In genomic region chr5:150323092-150323491, GRCh38 we compare ENCODE assay signal across 29 cellular contexts. TPM values are rescaled to one million over a fixed set of nuclear protein-coding genes. Genes with fewer than 3 reads are reported as not detected.
A peak's percentile ranks its signal among the peaks of the same experiment; 100 is the strongest.
DNase-seq lines count a peak whose midpoint lies in the region; ATAC-seq and TF ChIP-seq lines count a peak whose summit lies in the region.
"Had no signal": no experiment of that assay in that cellular context is flagged by ENCODE, and none has a peak within 500 bp of the region (broad histone marks: within the 10 kb centered on the region; RNA-seq: fewer than 3 reads in every experiment).

No MANE protein-coding gene starts in this region.

- H4K20me1 ChIP-seq in mammary epithelial cell (ENCODE audit: insufficient read depth, low read length) = no peaks in the 10 kb centered on the region

- H3K27me3 ChIP-seq in mammary epithelial cell (ENCODE audit: insufficient read depth, low read length) = no peaks in the 10 kb centered on the region
- H3K27me3 ChIP-seq: gastrocnemius medialis, upper lobe of left lung had no signal

- DNase-seq in MCF 10A (ENCODE audit: unreplicated experiment) (no peak), mammary epithelial cell (no peak), OCI-M1 (lab: John Stamatoyannopoulos, UW) (peak; percentile 12), fibroblast of mammary gland (ENCODE audit: low read depth) (peak; percentile 27), mucosa of gallbladder (ENCODE audit: low spot score) (no peak)
- no peak for DNase-seq in activated CD8-positive, alpha-beta memory T cell treated with anti-CD3 and anti-CD28 coated beads for 24 hours
- DNase-seq: 8988T; activated CD4-positive, alpha-beta T cell treated with anti-CD3 and anti-CD28 coated beads, Interleukin-2, amount 50 U/mL, for 1 hour; activated CD4-positive, CD25-positive, alpha-beta regulatory T cell; activated naive CD4-positive, alpha-beta T cell; activated naive CD8-positive, alpha-beta T cell treated with anti-CD3 and anti-CD28 coated beads, Interleukin-2, amount 50 U/mL, for 24 hours; gastrocnemius medialis; Karpas-422; lower lobe of right lung; NCI-H1048; NCI-H2107; nephron progenitor cell; substantia nigra; T-cell; upper lobe of left lung had no signal

- no peaks in the 10 kb centered on the region for H3K9me3 ChIP-seq in mammary epithelial cell (replicated peaks; ENCODE audit: insufficient read depth, low read length)
- H3K9me3 ChIP-seq: gastrocnemius medialis, lower lobe of right lung, upper lobe of left lung had no signal

- H2AFZ ChIP-seq in mammary epithelial cell (ENCODE audit: low read depth, low read length) = no peak overlapping the region

- peak overlapping the region; percentile 8 for H3K27ac Mint-ChIP-seq in MCF 10A (ENCODE audit: low read depth, unreplicated experiment)
- H3K27ac Mint-ChIP-seq: activated naive CD8-positive, alpha-beta T cell treated with anti-CD3 and anti-CD28 coated beads, Interleukin-2, amount 50 U/mL, for 24 hours; dendritic cell treated with granulocyte-macrophage colony-stimulating factor and Interleukin-4, amounts not matched to agents 40 ng/mL and 50 ng/mL, for 4 days; nephron progenitor cell; stimulated activated memory B cell treated with anti-CD40 and anti-IgM and Interleukin-4, amounts not matched to agents 10 μg/mL and 1 μg/mL and 100 μg/mL, for 72 hours; T-cell had no signal

- no peak overlapping the region for H3K9ac ChIP-seq in mammary epithelial cell (ENCODE audit: insufficient read depth, low read length)

- H3K27me3 Mint-ChIP-seq in MCF 10A (ENCODE audit: insufficient read depth, unreplicated experiment) = no peaks in the 10 kb centered on the region

- dilution Hi-C loops in mammary epithelial cell (cut with HindIII; ENCODE audit: low sequenced_read_pairs) = no loop called here

- POLR2A ChIA-PET in MCF 10A (lab: Yijun Ruan, JAX) = interaction anchor here (1.2 to 1.7 kb wide), 2 partner anchors 23 to 28 kb away, joined by 3 to 6 read pairs; no protein-coding TSS in a partner anchor

- no peak overlapping the region for H3K4me2 ChIP-seq in mammary epithelial cell (ENCODE audit: insufficient read depth, low read depth, low read length)

- no peaks in the 10 kb centered on the region for H3K79me2 ChIP-seq in mammary epithelial cell (ENCODE audit: insufficient read depth, low read length)

- TF ChIP-seq CTCF in MCF 10A (IDR thresholded peaks at IDR 0.05; ENCODE audit: unreplicated experiment) = no peak
- no peak for TF ChIP-seq CTCF in mammary epithelial cell (conservative IDR thresholded peaks at IDR 0.05 in 1 of 2, IDR thresholded peaks at IDR 0.05 in 1 of 2; ENCODE audit: extremely low read depth in 1 of 2, insufficient read depth in 1 of 2, low read depth in 1 of 2, low read length in 2 of 2)
- no peak for TF ChIP-seq CTCF in fibroblast of mammary gland (conservative IDR thresholded peaks at IDR 0.05; ENCODE audit: control insufficient read depth, insufficient read depth, low read depth, low read length)

- WGBS in mammary epithelial cell (ENCODE audit: low coverage, missing lambda C conversion rate) = 98% methylated on average over 6 of the region's 6 CpGs

- in situ Hi-C loops in mammary epithelial cell (cut with MboI; ENCODE audit: low sequenced_read_pairs in 2 of 2) = no loop called here

- no peak overlapping the region for H3K27ac ChIP-seq in mammary epithelial cell (ENCODE audit: insufficient read depth, low read depth, low read length)
- H3K27ac ChIP-seq: gastrocnemius medialis, HL-60, lower lobe of right lung, skin epidermis, upper lobe of left lung had no signal

- H3K4me3 Mint-ChIP-seq in MCF 10A (ENCODE audit: unreplicated experiment) = no peak overlapping the region
- H3K4me3 Mint-ChIP-seq: activated naive CD8-positive, alpha-beta T cell treated with anti-CD3 and anti-CD28 coated beads, Interleukin-2, amount 50 U/mL, for 24 hours; central memory CD8-positive, alpha-beta T cell; dendritic cell treated with granulocyte-macrophage colony-stimulating factor and Interleukin-4, amounts not matched to agents 40 ng/mL and 50 ng/mL, for 4 days; nephron progenitor cell; stimulated activated memory B cell treated with anti-CD40 and anti-IgM and Interleukin-4, amounts not matched to agents 10 μg/mL and 1 μg/mL and 100 μg/mL, for 72 hours; T-cell had no signal

- no peak for ATAC-seq in HG03342 (IDR thresholded peaks at IDR 0.05; ENCODE audit: unreplicated experiment)
- ATAC-seq in GM18511 (IDR thresholded peaks at IDR 0.05; ENCODE audit: unreplicated experiment) = no peak
- ATAC-seq: activated naive CD8-positive, alpha-beta T cell treated with anti-CD3 and anti-CD28 coated beads, Interleukin-2, amount 50 U/mL, for 24 hours; gastrocnemius medialis; lower lobe of right lung; stimulated activated memory B cell treated with anti-CD40 and anti-IgM and Interleukin-4, amounts not matched to agents 10 μg/mL and 1 μg/mL and 100 μg/mL, for 72 hours; T-cell had no signal

- CTCF ChIA-PET in MCF 10A (lab: Yijun Ruan, JAX) (interaction anchor here (0.6 to 1.4 kb wide), 6 partner anchors 10 to 687 kb away, joined by 3 to 7 read pairs (median 3); no protein-coding TSS in a partner anchor), mammary epithelial cell (lab: Charles Lee; ENCODE audit: low non-redundant PET) (no interaction called here)

- H3K4me1 Mint-ChIP-seq in MCF 10A (ENCODE audit: insufficient read depth, unreplicated experiment) = peaks cover 36% of the 10 kb centered on the region
- H3K4me1 Mint-ChIP-seq: central memory CD8-positive, alpha-beta T cell; stimulated activated memory B cell treated with anti-CD40 and anti-IgM and Interleukin-4, amounts not matched to agents 10 μg/mL and 1 μg/mL and 100 μg/mL, for 72 hours had no signal

- H3K9me3 Mint-ChIP-seq in MCF 10A (ENCODE audit: unreplicated experiment) = no peaks in the 10 kb centered on the region
- H3K9me3 Mint-ChIP-seq: activated naive CD8-positive, alpha-beta T cell treated with anti-CD3 and anti-CD28 coated beads, Interleukin-2, amount 50 U/mL, for 24 hours; central memory CD8-positive, alpha-beta T cell; dendritic cell treated with granulocyte-macrophage colony-stimulating factor and Interleukin-4, amounts not matched to agents 40 ng/mL and 50 ng/mL, for 4 days; T-cell had no signal

- H3K36me3 Mint-ChIP-seq in MCF 10A (ENCODE audit: insufficient read depth, unreplicated experiment) = no peaks in the 10 kb centered on the region
- H3K36me3 Mint-ChIP-seq: stimulated activated memory B cell treated with anti-CD40 and anti-IgM and Interleukin-4, amounts not matched to agents 10 μg/mL and 1 μg/mL and 100 μg/mL, for 72 hours; T-cell had no signal

- intact Hi-C loops in MCF 10A (cut with micrococcal nuclease) (no loop called here), mammary epithelial cell (cut with micrococcal nuclease) (no loop called here)

- H3K4me3 ChIP-seq in mammary epithelial cell (replicated peaks in 1 of 3; ENCODE audit: insufficient read depth in 1 of 3, low read depth in 2 of 3, low read length in 3 of 3) = no peak overlapping the region
- H3K4me3 ChIP-seq in fibroblast of mammary gland (ENCODE audit: control insufficient read depth, low read depth, low read length) = no peak overlapping the region
- H3K4me3 ChIP-seq: gastrocnemius medialis, lower lobe of right lung, skin epidermis, upper lobe of left lung had no signal

- H3K4me1 ChIP-seq in mammary epithelial cell (ENCODE audit: insufficient read depth, low read length) = peaks cover 47% of the 10 kb centered on the region
- H3K4me1 ChIP-seq: lower lobe of right lung had no signal

- BruUV-seq in MCF 10A (replicated peaks; lab: Mats Ljungman, UMichigan) = no TSS peak
- BruUV-seq in mammary epithelial cell (replicated peaks; lab: Mats Ljungman, UMichigan) = no TSS peak

- no peaks in the 10 kb centered on the region for H3K36me3 ChIP-seq in mammary epithelial cell (ENCODE audit: insufficient read depth, low read length)
- H3K36me3 ChIP-seq: gastrocnemius medialis, lower lobe of right lung, upper lobe of left lung had no signal

RNA-seq across cellular contexts. Expression of gene ARSI, which starts 20.4 kb away (rescaled TPM):
- total RNA-seq in MCF 10A (2022) (0.19 and 0.25 TPM in 2 replicates), mammary epithelial cell (10 to 100 TPM in 1 of 2 donors, 1 to 10 TPM in 1; 9.2 to 38.8 TPM), mucosa of gallbladder (2.2 TPM)
- 20.3 TPM for polyA plus RNA-seq in mammary epithelial cell
- 6.9 TPM for polyA minus RNA-seq in mammary epithelial cell
- total RNA-seq: gastrocnemius medialis, RPMI7951, SK-MEL-5 had no signal

RNA-seq across cellular contexts. Expression of gene CAMK2A, which starts 33.5 kb away (rescaled TPM):
- not detected in 2 replicates for total RNA-seq in MCF 10A (2022)
- under 1 TPM; 0.33 to 0.45 TPM for total RNA-seq in mammary epithelial cell
- 0.09 TPM for polyA plus RNA-seq in mammary epithelial cell
- not detected for polyA minus RNA-seq in mammary epithelial cell
- total RNA-seq in mucosa of gallbladder = 5.0 TPM
- total RNA-seq: SK-MEL-5, T-cell had no signal

RNA-seq across cellular contexts. Expression of gene TCOF1, which starts 34.4 kb away (rescaled TPM):
- total RNA-seq in MCF 10A (2022) = 68.4 and 83.5 TPM in 2 replicates
- total RNA-seq in mammary epithelial cell = 10 to 100 TPM; 17.7 to 70.4 TPM
- polyA plus RNA-seq in mammary epithelial cell = 34.8 TPM
- polyA minus RNA-seq in mammary epithelial cell = 44.3 TPM
- 29.4 TPM for total RNA-seq in mucosa of gallbladder

Comparison
In these comparisons a context has a peak if more than half of its experiments do, and no peak if none do; other contexts are left out.
1. DNase-seq: peak in OCI-M1 (single experiment) and fibroblast of mammary gland (single experiment); none in MCF 10A (single experiment), mammary epithelial cell (single experiment), activated CD8-positive, alpha-beta memory T cell treated with anti-CD3 and anti-CD28 coated beads for 24 hours (single experiment) and mucosa of gallbladder (single experiment).